ENCODE assay signal across 27 cellular contexts in genomic region chr3:135560847-135561246, GRCh38.
"Had no signal": no experiment of that assay in that cellular context is flagged by ENCODE, and none has a peak within 500 bp of the region (broad histone marks: within the 10 kb centered on the region; RNA-seq: fewer than 3 reads in every experiment).

No MANE protein-coding gene starts in this region.

- H3K4me1 ChIP-seq: neural progenitor cell, parathyroid adenoma, psoas muscle, right lobe of liver, stomach, thyroid gland, tibial nerve, upper lobe of left lung, vagina had no signal

- H3K27ac Mint-ChIP-seq: natural killer cell treated with Interleukin-12 subunit alpha and Interleukin-12 subunit beta and Interleukin-15 and Interleukin-18, amount 100 ng/mL, for 72 hours; neural progenitor cell; progenitor cell of endocrine pancreas; stimulated activated effector memory CD8-positive, alpha-beta T cell treated with anti-CD3 and anti-CD28 coated beads, Interleukin-12 subunit alpha, Interleukin-12 subunit beta, amount 100 ng/mL, for 72 hours; stimulated activated naive B cell treated with anti-CD40 and anti-IgM and Interleukin-4, amounts not matched to agents 10 μg/mL and 1 μg/mL and 100 μg/mL, for 72 hours; stimulated activated naive CD8-positive, alpha-beta T cell treated with anti-CD3 and anti-CD28 coated beads, Interleukin-15, Interleukin-2, amounts not matched to agents 100 ng/mL and 50 ng/mL, for 24 hours had no signal

- H3K27ac ChIP-seq: neural progenitor cell, ovary, parathyroid adenoma, psoas muscle, right lobe of liver, sigmoid colon, stomach, thoracic aorta, thyroid gland, tibial nerve, upper lobe of left lung, vagina had no signal

- H3K4me1 Mint-ChIP-seq: stimulated activated effector memory CD8-positive, alpha-beta T cell treated with anti-CD3 and anti-CD28 coated beads, Interleukin-12 subunit alpha, Interleukin-12 subunit beta, amount 100 ng/mL, for 72 hours; stimulated activated naive B cell treated with anti-CD40 and anti-IgM and Interleukin-4, amounts not matched to agents 10 μg/mL and 1 μg/mL and 100 μg/mL, for 72 hours had no signal

- H3K4me3 Mint-ChIP-seq: natural killer cell treated with Interleukin-12 subunit alpha and Interleukin-12 subunit beta and Interleukin-15 and Interleukin-18, amount 100 ng/mL, for 72 hours; neural progenitor cell; stimulated activated effector memory CD8-positive, alpha-beta T cell treated with anti-CD3 and anti-CD28 coated beads, Interleukin-12 subunit alpha, Interleukin-12 subunit beta, amount 100 ng/mL, for 72 hours; stimulated activated naive B cell treated with anti-CD40 and anti-IgM and Interleukin-4, amounts not matched to agents 10 μg/mL and 1 μg/mL and 100 μg/mL, for 72 hours; stimulated activated naive CD8-positive, alpha-beta T cell treated with anti-CD3 and anti-CD28 coated beads, Interleukin-15, Interleukin-2, amounts not matched to agents 100 ng/mL and 50 ng/mL, for 24 hours had no signal

- H3K4me3 ChIP-seq: neural progenitor cell, ovary, psoas muscle, right lobe of liver, sigmoid colon, stomach, thoracic aorta, thyroid gland, tibial nerve, upper lobe of left lung, vagina had no signal

- H3K36me3 ChIP-seq: neural progenitor cell, ovary, right lobe of liver, sigmoid colon, stomach, thoracic aorta, thyroid gland, tibial nerve, upper lobe of left lung, vagina had no signal

- H3K9me3 Mint-ChIP-seq: neural progenitor cell; stimulated activated naive B cell treated with anti-CD40 and anti-IgM and Interleukin-4, amounts not matched to agents 10 μg/mL and 1 μg/mL and 100 μg/mL, for 72 hours; stimulated activated naive CD8-positive, alpha-beta T cell treated with anti-CD3 and anti-CD28 coated beads, Interleukin-15, Interleukin-2, amounts not matched to agents 100 ng/mL and 50 ng/mL, for 24 hours had no signal

- H3K36me3 Mint-ChIP-seq: natural killer cell treated with Interleukin-12 subunit alpha and Interleukin-12 subunit beta and Interleukin-15 and Interleukin-18, amount 100 ng/mL, for 72 hours; neural progenitor cell; stimulated activated effector memory CD8-positive, alpha-beta T cell treated with anti-CD3 and anti-CD28 coated beads, Interleukin-12 subunit alpha, Interleukin-12 subunit beta, amount 100 ng/mL, for 72 hours; stimulated activated naive B cell treated with anti-CD40 and anti-IgM and Interleukin-4, amounts not matched to agents 10 μg/mL and 1 μg/mL and 100 μg/mL, for 72 hours had no signal

- DNase-seq: occipital lobe; ovary; posterior cingulate gyrus; psoas muscle; right cardiac atrium; right lobe of liver; sigmoid colon; small intestine; stimulated activated CD4-positive, alpha-beta T cell treated with anti-CD3 and anti-CD28 coated beads, Interleukin-15, amount 100 ng/mL, for 24 hours; stimulated activated CD4-positive, alpha-beta T cell treated with anti-CD3 and anti-CD28 coated beads, Interleukin-2, amount 100 ng/mL, for 24 hours; stimulated activated CD4-positive, alpha-beta T cell treated with anti-CD3 and anti-CD28 coated beads, Interleukin-2, amount 100 ng/mL, for 48 hours; stimulated activated CD4-positive, alpha-beta T cell treated with anti-CD3 and anti-CD28 coated beads, Interleukin-4, amount 100 ng/mL, for 24 hours; stimulated activated naive B cell treated with anti-CD40 and anti-IgM and Interleukin-4, amounts not matched to agents 10 μg/mL and 1 μg/mL and 100 μg/mL, for 72 hours; stimulated activated naive CD4-positive, alpha-beta T cell treated with Interleukin-2 at 50 U/mL for 16 hours; stomach; thyroid gland; trophoblast cell; upper lobe of left lung had no signal

- H3K27me3 Mint-ChIP-seq: natural killer cell treated with Interleukin-12 subunit alpha and Interleukin-12 subunit beta and Interleukin-15 and Interleukin-18, amount 100 ng/mL, for 72 hours; stimulated activated naive CD8-positive, alpha-beta T cell treated with anti-CD3 and anti-CD28 coated beads, Interleukin-15, Interleukin-2, amounts not matched to agents 100 ng/mL and 50 ng/mL, for 24 hours had no signal

- H3K9me3 ChIP-seq: ovary, psoas muscle, right lobe of liver, sigmoid colon, stomach, thoracic aorta, thyroid gland, tibial nerve, upper lobe of left lung, vagina had no signal

- H3K27me3 ChIP-seq: neural progenitor cell, ovary, right lobe of liver, sigmoid colon, stomach, thyroid gland, tibial nerve, upper lobe of left lung, vagina had no signal
